In the genomic region with DNA sequence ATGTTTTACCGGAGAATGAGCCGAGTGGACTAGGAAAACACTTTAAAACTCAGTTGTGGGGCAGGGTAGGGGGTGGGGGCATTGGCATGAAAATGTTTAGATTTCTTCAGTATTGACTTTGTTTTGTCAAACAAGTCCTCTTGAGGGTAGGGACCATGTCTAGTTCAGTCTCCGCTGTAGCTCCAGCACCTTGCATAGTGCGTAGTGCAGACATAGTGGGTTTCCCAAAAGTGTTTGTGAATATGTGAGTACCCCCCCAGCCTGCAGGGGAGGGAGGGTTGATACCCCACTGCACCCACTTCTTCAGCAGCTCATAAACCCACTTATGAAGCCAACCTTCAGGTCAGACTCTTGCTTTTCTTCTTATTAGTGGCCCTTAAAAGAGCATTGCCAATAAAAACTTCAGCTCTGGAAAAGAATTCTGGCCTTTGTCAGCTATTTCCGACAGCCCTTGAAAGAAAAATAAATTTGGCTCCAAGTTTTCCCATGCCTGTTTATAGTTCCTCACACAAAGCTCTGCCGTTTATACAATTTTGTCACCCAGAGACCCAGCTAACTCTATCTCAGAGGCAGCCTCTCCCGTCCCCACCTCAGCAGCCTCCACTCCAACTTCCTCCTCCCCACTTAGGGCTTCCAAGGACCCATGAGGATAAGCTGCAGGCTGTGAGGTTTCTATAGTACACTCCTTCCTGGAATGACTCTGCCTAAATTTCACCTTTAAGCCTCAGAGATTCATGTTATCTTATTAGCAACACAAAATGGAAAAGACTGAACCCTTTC, we compare ENCODE assay signal across 10 cellular contexts.
DNase-seq lines count a peak whose midpoint lies in the region; ATAC-seq and TF ChIP-seq lines count a peak whose summit lies in the region.
"Had no signal": no experiment of that assay in that cellular context is flagged by ENCODE, and none has a peak within 500 bp of the region (broad histone marks: within the 10 kb centered on the region; RNA-seq: fewer than 3 reads in every experiment).

No MANE protein-coding gene starts in this region.

- H2AFZ ChIP-seq in GM23338 = peak overlapping the region; percentile 5; the same call in 1 of the 2 replicates
- H2AFZ ChIP-seq in smooth muscle cell (ENCODE audit: low read depth) = peak overlapping the region; percentile 65

- peak overlapping the region; percentile 48; the same call in 1 of the 2 replicates for H3K27ac ChIP-seq in GM23338 (ENCODE audit: low read depth)
- H3K27ac ChIP-seq in smooth muscle cell (ENCODE audit: low read depth) = no peak overlapping the region

- no peak overlapping the region for H3K4me2 ChIP-seq in GM23338
- no peak overlapping the region for H3K4me2 ChIP-seq in smooth muscle cell

- H3K9me3 ChIP-seq in smooth muscle cell (replicated peaks; ENCODE audit: low read depth) = no peaks in the 10 kb centered on the region

- H3K4me1 ChIP-seq in GM23338 (ENCODE audit: insufficient read depth) (peaks cover 29% of the 10 kb centered on the region), smooth muscle cell (ENCODE audit: low read depth) (no peaks in the 10 kb centered on the region)

- H3K9me3 Mint-ChIP-seq in GM23338 = no peaks in the 10 kb centered on the region; the same call in 2 of the 3 replicates
- no peaks in the 10 kb centered on the region for H3K9me3 Mint-ChIP-seq in activated T-helper 1 cell treated with anti-CD3 and anti-CD28 coated beads, Interleukin-12 subunit alpha, Interleukin-12 subunit beta, Interleukin-2, Interleukin-4 antibody, amounts not matched to agents 30 ng/mL and 10 ng/mL and 1 ng/mL, durations not matched to agents 14 hours and 24 hours and 36 hours
- H3K9me3 Mint-ChIP-seq: activated CD4-positive, alpha-beta T cell treated with anti-CD3 and anti-CD28 coated beads, Interleukin-2, amount 10 ng/mL, durations not matched to agents 24 days and 14 days had no signal

- H3K36me3 ChIP-seq in GM23338 (ENCODE audit: insufficient read depth) (no peaks in the 10 kb centered on the region), smooth muscle cell (ENCODE audit: low read depth) (no peaks in the 10 kb centered on the region)

- DNase-seq in GM23338 (ENCODE audit: low spot score) = peak; percentile 44
- DNase-seq in activated T-helper 1 cell treated with anti-CD3 and anti-CD28 coated beads, Interleukin-12 subunit alpha, Interleukin-12 subunit beta, Interleukin-2, Interleukin-4 antibody, amounts not matched to agents 30 ng/mL and 10 ng/mL and 1 ng/mL, durations not matched to agents 14 hours and 24 hours and 36 hours (ENCODE audit: low spot score) = no peak
- DNase-seq in left ventricle myocardium superior = no peak
- no peak for DNase-seq in smooth muscle cell (lab: John Stamatoyannopoulos, UW; ENCODE audit: unreplicated experiment)
- no peak for DNase-seq in NCI-H1105 (lab: John Stamatoyannopoulos, UW)
- no peak for DNase-seq in activated T-cell treated with anti-CD3 and anti-CD28 coated beads, Interleukin-2, amount 50 U/mL, for 1 hour
- no peak for DNase-seq in cortex of kidney (lab: John Stamatoyannopoulos, UW)
- DNase-seq: GF-D8 had no signal

- peaks cover 9% of the 10 kb centered on the region; the same call in 1 of the 2 replicates for H3F3A ChIP-seq in GM23338 (replicated peaks; ENCODE audit: low read depth)
- H3F3A ChIP-seq in smooth muscle cell (ENCODE audit: low read depth) = peaks cover under 1% of the 10 kb centered on the region

- no peaks in the 10 kb centered on the region for H3K36me3 Mint-ChIP-seq in GM23338 (ENCODE audit: low read depth)
- no peaks in the 10 kb centered on the region for H3K36me3 Mint-ChIP-seq in activated T-helper 1 cell treated with anti-CD3 and anti-CD28 coated beads, Interleukin-12 subunit alpha, Interleukin-12 subunit beta, Interleukin-2, Interleukin-4 antibody, amounts not matched to agents 30 ng/mL and 10 ng/mL and 1 ng/mL, durations not matched to agents 14 hours and 24 hours and 36 hours (ENCODE audit: low read depth)
- H3K36me3 Mint-ChIP-seq: activated naive CD8-positive, alpha-beta T cell had no signal

- intact Hi-C loops in activated T-helper 1 cell treated with anti-CD3 and anti-CD28 coated beads, Interleukin-12 subunit alpha, Interleukin-12 subunit beta, Interleukin-2, Interleukin-4 antibody, amounts not matched to agents 30 ng/mL and 10 ng/mL and 1 ng/mL, durations not matched to agents 14 hours and 24 hours and 36 hours (cut with micrococcal nuclease) = loop anchor here (5.0 kb wide), 1 partner anchor 259 kb away; no protein-coding TSS in a partner anchor
- intact Hi-C loops in left ventricle myocardium superior (cut with micrococcal nuclease) = loop anchor here (5.0 kb wide), 1 partner anchor 91 kb away; no protein-coding TSS in a partner anchor

- H3K79me2 ChIP-seq in GM23338 (replicated peaks; ENCODE audit: insufficient read depth) (no peaks in the 10 kb centered on the region), smooth muscle cell (ENCODE audit: low read depth) (no peaks in the 10 kb centered on the region)

- H3K4me3 ChIP-seq in GM23338 (no peak overlapping the region), smooth muscle cell (no peak overlapping the region)

- H3K9ac ChIP-seq in smooth muscle cell (ENCODE audit: low read depth) = no peak overlapping the region

- peaks cover 12% of the 10 kb centered on the region for H3K27me3 Mint-ChIP-seq in GM23338 (ENCODE audit: insufficient read depth, low read depth, poor library complexity)
- H3K27me3 Mint-ChIP-seq in activated T-helper 1 cell treated with anti-CD3 and anti-CD28 coated beads, Interleukin-12 subunit alpha, Interleukin-12 subunit beta, Interleukin-2, Interleukin-4 antibody, amounts not matched to agents 30 ng/mL and 10 ng/mL and 1 ng/mL, durations not matched to agents 14 hours and 24 hours and 36 hours (ENCODE audit: insufficient read depth) = peaks cover 15% of the 10 kb centered on the region
- H3K27me3 Mint-ChIP-seq: activated naive CD8-positive, alpha-beta T cell had no signal

- H3K27ac Mint-ChIP-seq in GM23338 = peak overlapping the region; percentile 86
- H3K27ac Mint-ChIP-seq in activated T-helper 1 cell treated with anti-CD3 and anti-CD28 coated beads, Interleukin-12 subunit alpha, Interleukin-12 subunit beta, Interleukin-2, Interleukin-4 antibody, amounts not matched to agents 30 ng/mL and 10 ng/mL and 1 ng/mL, durations not matched to agents 14 hours and 24 hours and 36 hours = peak overlapping the region; percentile 3
- H3K27ac Mint-ChIP-seq: activated CD4-positive, alpha-beta T cell treated with anti-CD3 and anti-CD28 coated beads, Interleukin-2, amount 10 ng/mL, durations not matched to agents 24 days and 14 days; activated naive CD8-positive, alpha-beta T cell had no signal

- peaks cover 43% of the 10 kb centered on the region for H3K4me1 Mint-ChIP-seq in GM23338
- peaks cover 6% of the 10 kb centered on the region for H3K4me1 Mint-ChIP-seq in activated T-helper 1 cell treated with anti-CD3 and anti-CD28 coated beads, Interleukin-12 subunit alpha, Interleukin-12 subunit beta, Interleukin-2, Interleukin-4 antibody, amounts not matched to agents 30 ng/mL and 10 ng/mL and 1 ng/mL, durations not matched to agents 14 hours and 24 hours and 36 hours (ENCODE audit: low read depth)

- no peaks in the 10 kb centered on the region for H3K27me3 ChIP-seq in GM23338 (ENCODE audit: insufficient read depth)
- no peaks in the 10 kb centered on the region for H3K27me3 ChIP-seq in smooth muscle cell (ENCODE audit: low read depth)

- peak; percentile 19 for ATAC-seq in GM23338
- peak; percentile 34 for ATAC-seq in left ventricle myocardium superior

- no peaks in the 10 kb centered on the region for H4K20me1 ChIP-seq in GM23338 (replicated peaks; ENCODE audit: insufficient read depth)
- no peaks in the 10 kb centered on the region for H4K20me1 ChIP-seq in smooth muscle cell (ENCODE audit: low read depth)

- WGBS in smooth muscle cell (ENCODE audit: low lambda C conversion rate) = 57% methylated on average over 7 of the region's 7 CpGs

- H3K9me2 ChIP-seq in GM23338 (ENCODE audit: insufficient read depth) = no peaks in the 10 kb centered on the region

- TF ChIP-seq CTCF in GM23338 (conservative IDR thresholded peaks at IDR 0.05; ENCODE audit: low read depth in 2 of 2) (no peak), smooth muscle cell (IDR thresholded peaks at IDR 0.05; ENCODE audit: borderline replicate concordance, insufficient read depth, poor library complexity, severe bottlenecking) (no peak)

- H3K4me3 Mint-ChIP-seq in GM23338 = no peak overlapping the region
- H3K4me3 Mint-ChIP-seq in activated T-helper 1 cell treated with anti-CD3 and anti-CD28 coated beads, Interleukin-12 subunit alpha, Interleukin-12 subunit beta, Interleukin-2, Interleukin-4 antibody, amounts not matched to agents 30 ng/mL and 10 ng/mL and 1 ng/mL, durations not matched to agents 14 hours and 24 hours and 36 hours = no peak overlapping the region
- H3K4me3 Mint-ChIP-seq: activated CD4-positive, alpha-beta T cell treated with anti-CD3 and anti-CD28 coated beads, Interleukin-2, amount 10 ng/mL, durations not matched to agents 24 days and 14 days; activated naive CD8-positive, alpha-beta T cell had no signal

TF ChIP-seq in GM23338, 12 proteins besides CTCF, POLR2A, EP300 and RAD21 (continues in another document):
- TF ChIP-seq EZH2phosphoT487 (IDR thresholded peaks at IDR 0.05; ENCODE audit: unreplicated experiment) (no peak), JUNB (IDR thresholded peaks at IDR 0.05; ENCODE audit: unreplicated experiment) (no peak), NANOG (IDR thresholded peaks at IDR 0.05; ENCODE audit: borderline replicate concordance) (no peak), STAT1 (IDR thresholded peaks at IDR 0.05; ENCODE audit: unreplicated experiment) (no peak), CREB1 (CRISPR knock-in tag; IDR thresholded peaks at IDR 0.05; ENCODE audit: low read depth) (no peak)
- TF ChIP-seq, protein P1, sequence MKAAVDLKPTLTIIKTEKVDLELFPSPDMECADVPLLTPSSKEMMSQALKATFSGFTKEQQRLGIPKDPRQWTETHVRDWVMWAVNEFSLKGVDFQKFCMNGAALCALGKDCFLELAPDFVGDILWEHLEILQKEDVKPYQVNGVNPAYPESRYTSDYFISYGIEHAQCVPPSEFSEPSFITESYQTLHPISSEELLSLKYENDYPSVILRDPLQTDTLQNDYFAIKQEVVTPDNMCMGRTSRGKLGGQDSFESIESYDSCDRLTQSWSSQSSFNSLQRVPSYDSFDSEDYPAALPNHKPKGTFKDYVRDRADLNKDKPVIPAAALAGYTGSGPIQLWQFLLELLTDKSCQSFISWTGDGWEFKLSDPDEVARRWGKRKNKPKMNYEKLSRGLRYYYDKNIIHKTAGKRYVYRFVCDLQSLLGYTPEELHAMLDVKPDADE (IDR thresholded peaks at IDR 0.05) = no peak
